In genomic region chr2:187475499-187476248, GRCh38 we compare ENCODE assay signal across 12 cellular contexts. TPM values are rescaled to one million over a fixed set of nuclear protein-coding genes. Genes with fewer than 3 reads are reported as not detected.
DNase-seq lines count a peak whose midpoint lies in the region; ATAC-seq, FAIRE-seq and TF ChIP-seq lines count a peak whose summit lies in the region.
"Had no signal": no experiment of that assay in that cellular context is flagged by ENCODE, and none has a peak within 500 bp of the region (broad histone marks: within the 10 kb centered on the region; RNA-seq: fewer than 3 reads in every experiment).

No MANE protein-coding gene starts in this region.

- SMC1A ChIA-PET in GM12878 (lab: Charles Lee; ENCODE audit: uncharacterized antibody, unreplicated experiment): interaction anchor here (0.6 to 1.8 kb wide), 6 partner anchors 10 to 750 kb away, joined by 3 to 10 read pairs (median 4); no protein-coding TSS in a partner anchor

- H3K9me3 ChIP-seq in GM12878 (replicated peaks; ENCODE audit: control insufficient read depth, insufficient read depth, low read length) (no peaks in the 10 kb centered on the region; the same call in 2 of the 3 replicates), right cardiac atrium (ENCODE audit: control insufficient read depth, low read length) (no peaks in the 10 kb centered on the region)
- no peaks in the 10 kb centered on the region for H3K9me3 ChIP-seq in CD4-positive, alpha-beta T cell (ENCODE audit: control insufficient read depth, low read length)

- no peaks in the 10 kb centered on the region for H3K4me1 Mint-ChIP-seq in CD4-positive, alpha-beta T cell (ENCODE audit: low read depth)

- peak; percentile 71 for ATAC-seq in GM18511 (IDR thresholded peaks at IDR 0.05; ENCODE audit: unreplicated experiment)
- peak; percentile 85 for ATAC-seq in GM21737 (IDR thresholded peaks at IDR 0.05; ENCODE audit: unreplicated experiment)
- peak; percentile 92 for ATAC-seq in HG03558 (IDR thresholded peaks at IDR 0.05; ENCODE audit: extremely low read depth, unreplicated experiment)
- peak; percentile 93 for ATAC-seq in GM12878
- no peak for ATAC-seq in CD4-positive, alpha-beta T cell (ENCODE audit: poor library complexity)
- no peak for ATAC-seq in right cardiac atrium

- H3K79me2 ChIP-seq in GM12878 (ENCODE audit: control insufficient read depth, insufficient read depth, low read length): no peaks in the 10 kb centered on the region

- H3K4me3 ChIP-seq in GM12878 (no peak overlapping the region), right cardiac atrium (ENCODE audit: low read length) (no peak overlapping the region)
- H3K4me3 ChIP-seq: coronary artery had no signal

- H3K27me3 ChIP-seq in GM12878 (replicated peaks in 1 of 2; ENCODE audit: control insufficient read depth in 2 of 2, insufficient read depth in 2 of 2, low read length in 1 of 2) (no peaks in the 10 kb centered on the region), right cardiac atrium (ENCODE audit: control insufficient read depth, insufficient read depth) (no peaks in the 10 kb centered on the region)
- no peaks in the 10 kb centered on the region for H3K27me3 ChIP-seq in CD4-positive, alpha-beta T cell (ENCODE audit: control insufficient read depth, insufficient read depth, low read length)

- H3K9me3 Mint-ChIP-seq in CD4-positive, alpha-beta T cell: no peaks in the 10 kb centered on the region

- WGBS in GM12878 (ENCODE audit: insufficient coverage, insufficient replicate concordance, low lambda C conversion rate, missing lambda C conversion rate): 0% methylated on average over 2 of the region's 2 CpGs
- 83% methylated on average over 2 of the region's 2 CpGs for WGBS in right cardiac atrium

- POLR2A ChIA-PET in GM12878 (lab: Charles Lee): interaction anchor here (0.7 kb wide), 1 partner anchor 489 kb away, joined by 3 read pairs; no protein-coding TSS in a partner anchor
- POLR2A ChIA-PET in CD4-positive, alpha-beta T cell (lab: Charles Lee): no interaction called here

- H3K4me1 ChIP-seq in GM12878 (ENCODE audit: control insufficient read depth, insufficient read depth, low read length) (no peaks in the 10 kb centered on the region), right cardiac atrium (ENCODE audit: control insufficient read depth, insufficient read depth, low read length) (no peaks in the 10 kb centered on the region)

- in situ Hi-C loops in GM12878 (cut with MboI): no loop called here

- RAD21 ChIA-PET in GM12878 (lab: Charles Lee; ENCODE audit: unreplicated experiment): interaction anchor here (0.8 to 1.3 kb wide), 2 partner anchors 10 to 613 kb away, joined by 3 read pairs; no protein-coding TSS in a partner anchor

- no peak for TF ChIP-seq CTCF in GM12878 (IDR thresholded peaks at IDR 0.05 in 2 of 3, conservative IDR thresholded peaks at IDR 0.05 in 1 of 3; ENCODE audit: control insufficient read depth in 2 of 3, extremely low read depth in 1 of 3, insufficient read depth in 1 of 3, low read depth in 3 of 3, low read length in 3 of 3)
- TF ChIP-seq CTCF in CD4-positive, alpha-beta T cell (IDR thresholded peaks at IDR 0.05): no peak

- CTCF ChIA-PET in GM12878 (lab: Yijun Ruan, JAX): interaction anchor here (0.9 to 1.8 kb wide), 5 partner anchors 19 to 613 kb away, joined by 3 to 7 read pairs (median 3); no protein-coding TSS in a partner anchor
- CTCF ChIA-PET in CD4-positive, alpha-beta T cell (lab: Charles Lee): no interaction called here

- no peaks in the 10 kb centered on the region for H4K20me1 ChIP-seq in GM12878 (ENCODE audit: control insufficient read depth, insufficient read depth)

- no peak overlapping the region for H3K27ac Mint-ChIP-seq in CD4-positive, alpha-beta T cell

- intact Hi-C loops in GM12878 (cut with micrococcal nuclease; ENCODE audit: unreplicated experiment): loop anchor here (1.0 kb wide), 1 partner anchor 31 kb away; no protein-coding TSS in a partner anchor
- intact Hi-C loops in CD4-positive, alpha-beta T cell (cut with DNase I, micrococcal nuclease): no loop called here
- intact Hi-C loops in right cardiac atrium (cut with DNase I): no loop called here

- no peaks in the 10 kb centered on the region for H3K36me3 ChIP-seq in GM12878 (ENCODE audit: control insufficient read depth in 2 of 2, insufficient read depth in 2 of 2, low read length in 1 of 2)

- no peak overlapping the region for H3K9ac ChIP-seq in GM12878 (ENCODE audit: control insufficient read depth, insufficient read depth, low read length)

- peak; percentile 69 to 84; a peak in 2 of 4 replicates for TF ChIP-seq EP300 in GM12878 (IDR thresholded peaks at IDR 0.05; ENCODE audit: borderline replicate concordance in 1 of 2, control insufficient read depth in 1 of 2, low read depth in 2 of 2, low read length in 2 of 2)

- no peaks in the 10 kb centered on the region for H3K27me3 Mint-ChIP-seq in CD4-positive, alpha-beta T cell

- peak overlapping the region; percentile 47 for H3K27ac ChIP-seq in GM12878 (ENCODE audit: control insufficient read depth, insufficient read depth)
- no peak overlapping the region for H3K27ac ChIP-seq in CD4-positive, alpha-beta T cell (ENCODE audit: low read depth, low read length)
- H3K27ac ChIP-seq in right cardiac atrium (ENCODE audit: low read length): no peak overlapping the region
- H3K27ac ChIP-seq: C4-2B, coronary artery had no signal

- FAIRE-seq in GM12878 (lab: Jason Lieb, UNC): peak; percentile 85

- H3K4me2 ChIP-seq in GM12878 (ENCODE audit: control insufficient read depth, insufficient read depth): no peak overlapping the region

- H2AFZ ChIP-seq in GM12878 (ENCODE audit: control insufficient read depth, low read depth, low read length): no peak overlapping the region; the same call in 1 of the 2 replicates

- H3K36me3 Mint-ChIP-seq in CD4-positive, alpha-beta T cell (ENCODE audit: low read depth): no peaks in the 10 kb centered on the region

- BruUV-seq in GM12878 (replicated peaks; lab: Mats Ljungman, UMichigan): no TSS peak

- no peak for DNase-seq in GM12878 (ENCODE audit: low read depth, low spot score)
- no peak for DNase-seq in DMS 273 treated with DMSO at 0.1 percent for 48 hours (lab: John Stamatoyannopoulos, UW)
- DNase-seq in CD4-positive, alpha-beta T cell: no peak
- DNase-seq in right cardiac atrium: no peak
- DNase-seq in NCI-H146 treated with DMSO at 0.1 percent for 48 hours (lab: John Stamatoyannopoulos, UW; ENCODE audit: unreplicated experiment): no peak
- DNase-seq: hypothalamus, SW 1271 had no signal

- TF ChIP-seq RAD21 in GM12878 (IDR thresholded peaks at IDR 0.05; ENCODE audit: insufficient read depth, low read depth, low read length): no peak

- TF ChIP-seq POLR2A in GM12878 (IDR thresholded peaks at IDR 0.05; ENCODE audit: low read depth, low read length): no peak

- H3K4me3 Mint-ChIP-seq in CD4-positive, alpha-beta T cell: no peak overlapping the region

TF ChIP-seq in GM12878, 131 proteins besides CTCF, POLR2A, EP300 and RAD21 (continues in another document):
- TF ChIP-seq CBX3 (IDR thresholded peaks at IDR 0.05; ENCODE audit: borderline replicate concordance, low read depth) (no peak), PAX8 (IDR thresholded peaks at IDR 0.05) (no peak), SREBF2 (IDR thresholded peaks at IDR 0.05; ENCODE audit: low read length) (no peak), SMAD1 (IDR thresholded peaks at IDR 0.05; ENCODE audit: low read depth, partially characterized antibody) (no peak), NR2C1 (IDR thresholded peaks at IDR 0.05) (no peak), ZSCAN29 (IDR thresholded peaks at IDR 0.05) (no peak), KAT2A (conservative IDR thresholded peaks at IDR 0.05; ENCODE audit: control insufficient read depth, low read depth, low read length) (no peak), GATAD2B (conservative IDR thresholded peaks at IDR 0.05; ENCODE audit: low read depth) (no peak), ZNF217 (IDR thresholded peaks at IDR 0.05) (no peak), ZBED1 (IDR thresholded peaks at IDR 0.05; ENCODE audit: borderline replicate concordance) (peak; percentile 42; the same call in 1 of the 2 replicates), YY1 (IDR thresholded peaks at IDR 0.05; ENCODE audit: low read depth, low read length) (no peak), FOXM1 (IDR thresholded peaks at IDR 0.05; ENCODE audit: low read depth, low read length) (peak; percentile 56; the same call in 1 of the 2 replicates), ASH2L (IDR thresholded peaks at IDR 0.05; ENCODE audit: borderline replicate concordance, low read depth) (no peak), POU2F2 (IDR thresholded peaks at IDR 0.05; ENCODE audit: borderline replicate concordance, low read depth, low read length) (0 out of 3 replicates have a peak, but pooled peaks have one; percentile 28), NFIC (IDR thresholded peaks at IDR 0.05; ENCODE audit: low read depth, low read length) (peak; percentile 85; the same call in 1 of the 2 replicates), STAT1 (conservative IDR thresholded peaks at IDR 0.05) (no peak), BCL11A (IDR thresholded peaks at IDR 0.05; ENCODE audit: low read depth, low read length) (peak; percentile 80), MEF2B (IDR thresholded peaks at IDR 0.05; ENCODE audit: partially characterized antibody, poor library complexity, severe bottlenecking) (peak; percentile 30), SMAD5 (IDR thresholded peaks at IDR 0.05; ENCODE audit: low read depth) (no peak)

RNA-seq across cellular contexts. Expression of gene CALCRL, which starts 27.6 kb away (rescaled TPM):
- total RNA-seq in GM12878 (2013; cell fraction: nucleolus; rRNA removed): 28.6 and 30.0 TPM in 2 replicates
- total RNA-seq in GM12878 (2014; rRNA removed) (8.5 and 11.1 TPM in 2 replicates), GM12878 (2014; rRNA removed; fragmentation: Illumina TruSeq; extraction: Trizol) (6.9 and 11.1 TPM in 2 replicates), GM12878 (2021) (4.5 and 5.6 TPM in 2 replicates), right cardiac atrium (10 to 100 TPM; 35.5 to 50.9 (median 44.1) TPM)
- polyA plus RNA-seq in GM12878 (2011; ENCODE audit: low read depth): 1.0 TPM
- polyA plus RNA-seq in GM12878 (2011; rRNA removed) (4.5 and 8.0 TPM in 2 replicates), GM12878 (2014; fragmentation: Illumina TruSeq; extraction: Trizol) (5.5 and 7.2 TPM in 2 replicates), GM12878 (2014; fragmentation: Nextera tagmentation; extraction: Ambion mirVana) (1 to 10 TPM; 6.1 to 7.4 TPM), GM12878 (2014; rRNA removed) (3.3 and 3.8 TPM in 2 replicates), GM12878 (2016; fragmentation: Nextera tagmentation; extraction: Ambion mirVana) (1 to 10 TPM; 2.3 to 3.3 TPM), right cardiac atrium (12.3 TPM)
- polyA plus RNA-seq in GM12878 (2011; cell fraction: cytosol; rRNA removed): 2.9 and 4.3 TPM in 2 replicates
- polyA plus RNA-seq in GM12878 (2011; cell fraction: nucleus; rRNA removed): 2.7 and 2.8 TPM in 2 replicates
- polyA plus RNA-seq in GM12878 (2012): 0.95 and 1.5 TPM in 2 replicates
- 9.1 TPM in 2 replicates for polyA minus RNA-seq in GM12878 (2011; rRNA and poly(A)+ RNA removed)
- polyA minus RNA-seq in GM12878 (2011; cell fraction: cytosol; rRNA and poly(A)+ RNA removed): 1.6 and 2.8 TPM in 2 replicates
- polyA minus RNA-seq in GM12878 (2011; cell fraction: nucleus; rRNA and poly(A)+ RNA removed): 6.6 and 10.2 TPM in 2 replicates
- total RNA-seq in CD4-positive, alpha-beta T cell: under 1 TPM; 0.33 to 0.61 TPM

Comparison
In these comparisons a context has a peak if more than half of its experiments do, and no peak if none do; other contexts are left out.
1. ATAC-seq: peak in GM18511 (single experiment), GM21737 (single experiment), HG03558 (single experiment) and GM12878 (single experiment); none in CD4-positive, alpha-beta T cell (single experiment) and right cardiac atrium (0 of 2).